14 cellular contexts compared by ENCODE assay signal in the genomic region with DNA sequence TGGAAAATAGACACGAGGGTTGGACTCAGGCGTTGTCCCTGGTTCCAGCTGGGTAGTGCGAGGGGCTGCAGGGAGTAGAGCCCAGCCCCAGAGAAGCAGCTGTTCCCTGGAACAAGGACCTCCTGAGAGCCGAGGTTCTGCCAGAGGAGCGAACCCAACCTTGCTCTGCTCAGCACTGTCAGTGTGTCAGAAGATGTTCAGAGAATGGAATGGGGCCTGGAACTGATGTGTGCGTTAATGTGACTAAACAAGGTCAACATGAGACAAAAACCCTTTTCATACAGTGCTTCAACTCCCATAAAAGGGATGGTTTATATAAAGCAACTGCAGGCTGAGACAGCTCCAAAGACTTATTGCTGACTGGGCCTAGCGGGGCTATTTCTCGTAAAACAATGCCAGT. TPM values are rescaled to one million over a fixed set of nuclear protein-coding genes. Genes with fewer than 3 reads are reported as not detected.
A peak's percentile ranks its signal among the peaks of the same experiment; 100 is the strongest.
DNase-seq lines count a peak whose midpoint lies in the region; ATAC-seq and TF ChIP-seq lines count a peak whose summit lies in the region.
"Had no signal": no experiment of that assay in that cellular context is flagged by ENCODE, and none has a peak within 500 bp of the region (broad histone marks: within the 10 kb centered on the region; RNA-seq: fewer than 3 reads in every experiment).

No MANE protein-coding gene starts in this region.

- no peaks in the 10 kb centered on the region for H3K9me3 ChIP-seq in sigmoid colon

- H3K27ac Mint-ChIP-seq in chondrocyte (ENCODE audit: unreplicated experiment): peak overlapping the region; percentile 79
- H3K27ac Mint-ChIP-seq in effector memory CD8-positive, alpha-beta T cell: no peak overlapping the region
- H3K27ac Mint-ChIP-seq: activated CD4-positive, alpha-beta T cell treated with anti-CD3 and anti-CD28 coated beads, Interleukin-2, amount 10 ng/mL, durations not matched to agents 24 days and 14 days; B cell had no signal

- H3K27me3 ChIP-seq in layer of hippocampus (ENCODE audit: control insufficient read depth, insufficient read depth, low read length) (no peaks in the 10 kb centered on the region), sigmoid colon (no peaks in the 10 kb centered on the region)

- peaks cover 0 to 76% (median 45%) of the 10 kb centered on the region in 4 donors for H3K4me1 ChIP-seq in sigmoid colon

- H3K4me3 Mint-ChIP-seq in chondrocyte (ENCODE audit: unreplicated experiment): peak overlapping the region; percentile 51
- H3K4me3 Mint-ChIP-seq in effector memory CD8-positive, alpha-beta T cell: no peak overlapping the region
- H3K4me3 Mint-ChIP-seq: activated CD4-positive, alpha-beta T cell treated with anti-CD3 and anti-CD28 coated beads, Interleukin-2, amount 10 ng/mL, durations not matched to agents 24 days and 14 days; B cell had no signal

- no peaks in the 10 kb centered on the region for H3K9me3 Mint-ChIP-seq in chondrocyte (ENCODE audit: low read depth)
- no peaks in the 10 kb centered on the region for H3K9me3 Mint-ChIP-seq in effector memory CD8-positive, alpha-beta T cell
- H3K9me3 Mint-ChIP-seq: activated CD4-positive, alpha-beta T cell treated with anti-CD3 and anti-CD28 coated beads, Interleukin-2, amount 10 ng/mL, durations not matched to agents 24 days and 14 days had no signal

- peak; percentile 66 to 97 (median 88) for TF ChIP-seq EP300 in sigmoid colon (IDR thresholded peaks at IDR 0.05)

- peak overlapping the region; percentile 69 for H3K27ac ChIP-seq in layer of hippocampus (ENCODE audit: low read depth, low read length)
- H3K27ac ChIP-seq in sigmoid colon: peak overlapping the region; percentile 90 to 98 (median 93)

- TF ChIP-seq POLR2A in sigmoid colon (IDR thresholded peaks at IDR 0.05): peak; percentile 94 to 99

- ATAC-seq in effector memory CD8-positive, alpha-beta T cell (replicated peaks): no peak

- peak; percentile 90 for DNase-seq in EH (ENCODE audit: low read depth)
- DNase-seq in chondrocyte (ENCODE audit: low spot score): no peak
- peak; percentile 92 for DNase-seq in sigmoid colon
- no peak for DNase-seq in effector memory CD8-positive, alpha-beta T cell
- no peak for DNase-seq in NCI-H345 treated with DMSO at 0.1 percent for 48 hours (lab: John Stamatoyannopoulos, UW; ENCODE audit: unreplicated experiment)
- no peak for DNase-seq in NCI-H774 (lab: John Stamatoyannopoulos, UW)
- no peak for DNase-seq in HK-2 (ENCODE audit: unreplicated experiment)
- DNase-seq: activated CD4-positive, alpha-beta T cell treated with anti-CD3 and anti-CD28 coated beads, Interleukin-2, amount 10 ng/mL, durations not matched to agents 24 days and 14 days; activated gamma-delta T cell treated with Interleukin-2 at 50 U/mL for 16 hours; GDM1; NCI-H1092 treated with DMSO at 0.1 percent for 48 hours; stimulated activated CD4-positive, alpha-beta T cell treated with anti-CD3 and anti-CD28 coated beads, Interleukin-2, amount 100 ng/mL, for 48 hours had no signal

- no peaks in the 10 kb centered on the region for H3K27me3 Mint-ChIP-seq in chondrocyte (ENCODE audit: low read depth)
- peaks cover 0 to 11% of the 10 kb centered on the region in 2 donors for H3K27me3 Mint-ChIP-seq in effector memory CD8-positive, alpha-beta T cell
- H3K27me3 Mint-ChIP-seq: activated CD4-positive, alpha-beta T cell treated with anti-CD3 and anti-CD28 coated beads, Interleukin-2, amount 10 ng/mL, durations not matched to agents 24 days and 14 days; B cell had no signal

- WGBS in sigmoid colon, 2 donors: 76 to 79% methylated on average over 8 of the region's 8 CpGs

- TF ChIP-seq CTCF in chondrocyte (IDR thresholded peaks at IDR 0.05): no peak
- TF ChIP-seq CTCF in sigmoid colon (IDR thresholded peaks at IDR 0.05): no peak

- peak overlapping the region; percentile 51 to 66 (median 60) for H3K4me3 ChIP-seq in sigmoid colon

- peaks cover 15 to 77% (median 29%) of the 10 kb centered on the region in 4 donors for H3K36me3 ChIP-seq in sigmoid colon

- peaks cover 42% of the 10 kb centered on the region for H3K36me3 Mint-ChIP-seq in chondrocyte (ENCODE audit: low read depth)
- no peaks in the 10 kb centered on the region for H3K36me3 Mint-ChIP-seq in effector memory CD8-positive, alpha-beta T cell (ENCODE audit: insufficient read depth)

- H3K4me1 Mint-ChIP-seq in chondrocyte (ENCODE audit: low read depth): peaks cover 83% of the 10 kb centered on the region
- H3K4me1 Mint-ChIP-seq in effector memory CD8-positive, alpha-beta T cell (ENCODE audit: low read depth in 2 of 2): peaks cover 0 to 5% of the 10 kb centered on the region in 2 donors
- H3K4me1 Mint-ChIP-seq: activated CD4-positive, alpha-beta T cell treated with anti-CD3 and anti-CD28 coated beads, Interleukin-2, amount 10 ng/mL, durations not matched to agents 24 days and 14 days had no signal

- intact Hi-C loops in sigmoid colon (cut with DNase I): no loop called here

RNA-seq across cellular contexts. Expression of a gene that starts 35.5 kb away (rescaled TPM):
- total RNA-seq in chondrocyte (78.4 to 106 TPM (median 79.0 TPM) in 3 replicates), sigmoid colon (10 to 100 TPM; 15.3 to 26.4 (median 19.2) TPM)
- 10 to 100 TPM in 1 of 3 donors, 1 to 10 TPM in 2; 6.6 to 24.9 (median 7.6) TPM for polyA plus RNA-seq in sigmoid colon

Comparison
In these comparisons a context has a peak if more than half of its experiments do, and no peak if none do; other contexts are left out.
1. DNase-seq: peak in EH (single experiment) and sigmoid colon (single experiment); none in chondrocyte (single experiment), effector memory CD8-positive, alpha-beta T cell (0 of 3), NCI-H345 treated with DMSO at 0.1 percent for 48 hours (single experiment), NCI-H774 (single experiment) and HK-2 (single experiment).